In the genomic region with DNA sequence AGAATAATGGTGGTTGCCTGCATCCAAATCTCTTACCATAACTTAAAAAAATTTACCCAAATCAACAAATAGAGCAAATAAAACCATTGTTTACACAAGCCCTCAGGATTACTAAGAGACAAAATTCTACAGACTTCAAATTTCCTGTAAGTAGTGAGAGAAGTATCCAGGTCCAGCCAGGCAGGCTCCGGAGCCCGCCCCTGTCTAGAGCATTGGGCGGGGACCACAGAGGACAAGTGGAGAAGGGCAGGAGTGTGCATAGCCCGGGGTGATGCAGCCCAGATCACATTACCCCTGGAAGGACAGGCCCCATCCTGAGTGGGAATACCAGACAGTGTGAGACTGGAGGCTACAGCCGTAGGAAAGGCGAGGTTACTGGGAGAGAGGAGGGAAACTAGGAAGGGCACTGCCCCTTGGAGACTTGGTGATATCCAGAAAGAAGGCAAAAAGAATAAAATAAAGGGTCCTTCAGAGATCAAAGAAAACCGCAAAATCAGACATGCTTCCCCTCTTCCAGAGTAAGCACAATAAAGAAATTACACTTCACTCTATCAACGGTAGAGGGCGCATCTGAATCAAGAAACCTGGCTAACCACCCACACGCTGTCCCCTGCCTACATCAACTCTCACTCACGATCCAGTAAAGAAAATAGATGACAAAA, we compare ENCODE assay signal across 9 cellular contexts. TPM values are rescaled to one million over a fixed set of nuclear protein-coding genes. Genes with fewer than 3 reads are reported as not detected.
A peak's percentile ranks its signal among the peaks of the same experiment; 100 is the strongest.
DNase-seq lines count a peak whose midpoint lies in the region; ATAC-seq and TF ChIP-seq lines count a peak whose summit lies in the region.
"Had no signal": no experiment of that assay in that cellular context is flagged by ENCODE, and none has a peak within 500 bp of the region (broad histone marks: within the 10 kb centered on the region; RNA-seq: fewer than 3 reads in every experiment).

No MANE protein-coding gene starts in this region.

- H3K4me1 Mint-ChIP-seq in osteocyte (ENCODE audit: unreplicated experiment) = peaks cover 54% of the 10 kb centered on the region

- H3K27me3 Mint-ChIP-seq in osteocyte (ENCODE audit: unreplicated experiment) = no peaks in the 10 kb centered on the region

- in situ Hi-C loops in Caki2 (cut with HindIII; ENCODE audit: low pct_unique_long_range_greater_than_20kb, low sequenced_read_pairs) = loop anchor here (25.0 kb wide), 2 partner anchors 103 to 203 kb away; no protein-coding TSS in a partner anchor

- H3K27ac Mint-ChIP-seq in osteocyte (ENCODE audit: unreplicated experiment) = peak overlapping the region; percentile 92

- peak; percentile 85 for TF ChIP-seq CTCF in osteocyte (IDR thresholded peaks at IDR 0.05)

- H3K9me3 Mint-ChIP-seq in osteocyte (ENCODE audit: unreplicated experiment) = no peaks in the 10 kb centered on the region

- peak; percentile 95 for DNase-seq in Caki2 (ENCODE audit: low read depth)
- DNase-seq in HCEC 1CT = peak; percentile 81
- DNase-seq in NCI-H345 (lab: John Stamatoyannopoulos, UW) = peak; percentile 88
- DNase-seq in activated CD4-positive, alpha-beta T cell treated with anti-CD3 and anti-CD28 coated beads, Interleukin-2, amount 50 U/mL, for 48 hours = peak; percentile 17 to 38
- DNase-seq in globus pallidus (ENCODE audit: low spot score) = peak; percentile 90
- peak; percentile 87 for DNase-seq in osteocyte (ENCODE audit: extremely low spot score, unreplicated experiment)
- no peak for DNase-seq in GOT3 (lab: John Stamatoyannopoulos, UW)

- ATAC-seq in GM19035 (IDR thresholded peaks at IDR 0.05; ENCODE audit: unreplicated experiment) = no peak

- H3K4me3 Mint-ChIP-seq in osteocyte (ENCODE audit: unreplicated experiment) = peak overlapping the region; percentile 44

- peaks cover 9% of the 10 kb centered on the region for H3K36me3 Mint-ChIP-seq in osteocyte (ENCODE audit: unreplicated experiment)

RNA-seq across cellular contexts. Expression of a gene that starts 26.6 kb away (rescaled TPM):
- 43.0 and 59.0 TPM in 2 replicates for total RNA-seq in Caki2 (2014; rRNA removed; shearing (Covaris generic); ENCODE audit: low replicate concordance)
- 47.0 and 55.5 TPM in 2 replicates for total RNA-seq in osteocyte
- total RNA-seq: activated CD8-positive, alpha-beta memory T cell treated with anti-CD3 and anti-CD28 coated beads for 36 hours had no signal
